ENCODE assay signal across 13 cellular contexts in genomic region chr10:32995751-32996150, GRCh38. TPM values are rescaled to one million over a fixed set of nuclear protein-coding genes. Genes with fewer than 3 reads are reported as not detected.
A peak's percentile ranks its signal among the peaks of the same experiment; 100 is the strongest.
DNase-seq lines count a peak whose midpoint lies in the region; ATAC-seq and TF ChIP-seq lines count a peak whose summit lies in the region.
"Had no signal": no experiment of that assay in that cellular context is flagged by ENCODE, and none has a peak within 500 bp of the region (broad histone marks: within the 10 kb centered on the region; RNA-seq: fewer than 3 reads in every experiment).

No MANE protein-coding gene starts in this region.

- TF ChIP-seq CTCF in hepatocyte (IDR thresholded peaks at IDR 0.05; ENCODE audit: poor library complexity) = no peak

- H3K36me3 ChIP-seq in hepatocyte (replicated peaks; ENCODE audit: insufficient read depth, low read depth) = no peaks in the 10 kb centered on the region
- H3K36me3 ChIP-seq: esophagus muscularis mucosa had no signal

- no peak overlapping the region for H3K4me2 ChIP-seq in hepatocyte

- H3K9me3 ChIP-seq in hepatocyte (ENCODE audit: low read depth) = no peaks in the 10 kb centered on the region
- H3K9me3 ChIP-seq: esophagus muscularis mucosa had no signal

- no peaks in the 10 kb centered on the region for H3K79me2 ChIP-seq in hepatocyte

- H3K27ac ChIP-seq in hepatocyte = peak overlapping the region; percentile 10
- H3K27ac ChIP-seq: esophagus muscularis mucosa had no signal

- WGBS in hepatocyte (ENCODE audit: low lambda C conversion rate, missing lambda C conversion rate) = 45% methylated on average over 3 of the region's 3 CpGs

- no peaks in the 10 kb centered on the region for H3K4me1 ChIP-seq in hepatocyte (ENCODE audit: insufficient read depth)
- H3K4me1 ChIP-seq: esophagus muscularis mucosa had no signal

- H2AFZ ChIP-seq in hepatocyte = no peak overlapping the region

- no peaks in the 10 kb centered on the region for H3K27me3 ChIP-seq in hepatocyte
- H3K27me3 ChIP-seq: esophagus muscularis mucosa had no signal

- H3K4me3 ChIP-seq in hepatocyte = no peak overlapping the region
- H3K4me3 ChIP-seq: esophagus muscularis mucosa had no signal

- DNase-seq in hepatocyte (ENCODE audit: low spot score) (no peak), NCI-H1092 treated with DMSO at 0.1 percent for 48 hours (lab: John Stamatoyannopoulos, UW) (no peak), activated gamma-delta T cell (lab: John Stamatoyannopoulos, UW) (no peak), DMS79 treated with DMSO at 0.1 percent for 48 hours (lab: John Stamatoyannopoulos, UW) (no peak)
- DNase-seq in activated naive CD4-positive, alpha-beta T cell treated with anti-CD3 and anti-CD28 coated beads, Interleukin-2, amount 50 U/mL, for 72 hours (ENCODE audit: low spot score in 2 of 2) = no peak
- DNase-seq: activated CD4-positive, alpha-beta T cell treated with anti-CD3 and anti-CD28 coated beads, Interleukin-2, amount 50 U/mL, for 1 hour; amniotic stem cell; COR-L47 had no signal

- no peaks in the 10 kb centered on the region for H3K36me3 Mint-ChIP-seq in activated naive CD4-positive, alpha-beta T cell treated with anti-CD3 and anti-CD28 coated beads, Interleukin-2, amount 50 U/mL, for 72 hours

- no peak overlapping the region for H3K27ac Mint-ChIP-seq in activated naive CD4-positive, alpha-beta T cell treated with anti-CD3 and anti-CD28 coated beads, Interleukin-2, amount 50 U/mL, for 72 hours

- no peaks in the 10 kb centered on the region for H4K20me1 ChIP-seq in hepatocyte (ENCODE audit: insufficient read depth, poor library complexity, severe bottlenecking)

- no peaks in the 10 kb centered on the region for H3K9me2 ChIP-seq in hepatocyte (replicated peaks; ENCODE audit: insufficient read depth)

- no peaks in the 10 kb centered on the region for H3K9me3 Mint-ChIP-seq in activated naive CD4-positive, alpha-beta T cell treated with anti-CD3 and anti-CD28 coated beads, Interleukin-2, amount 50 U/mL, for 72 hours

- peak; percentile 78 for ATAC-seq in GM18858 (IDR thresholded peaks at IDR 0.05; ENCODE audit: unreplicated experiment)
- peak; percentile 58 for ATAC-seq in GM21717 (IDR thresholded peaks at IDR 0.05; ENCODE audit: unreplicated experiment)
- peak; percentile 83 for ATAC-seq in HG03469 (IDR thresholded peaks at IDR 0.05; ENCODE audit: unreplicated experiment)
- ATAC-seq in activated naive CD4-positive, alpha-beta T cell treated with anti-CD3 and anti-CD28 coated beads, Interleukin-2, amount 50 U/mL, for 72 hours = no peak
- ATAC-seq: left lobe of liver had no signal

RNA-seq across cellular contexts. Expression of gene ITGB1, which starts 37.7 kb away (rescaled TPM):
- 552 and 564 TPM in 2 replicates for total RNA-seq in hepatocyte
- 291 and 292 TPM in 2 replicates for polyA plus RNA-seq in hepatocyte
- 10 to 100 TPM; 37.4 to 74.7 TPM for total RNA-seq in activated naive CD4-positive, alpha-beta T cell treated with anti-CD3 and anti-CD28 coated beads, Interleukin-2, amount 50 U/mL, for 72 hours

Comparison
In these comparisons a context has a peak if more than half of its experiments do, and no peak if none do; other contexts are left out.
1. ATAC-seq: peak in GM18858 (single experiment), GM21717 (single experiment) and HG03469 (single experiment); none in activated naive CD4-positive, alpha-beta T cell treated with anti-CD3 and anti-CD28 coated beads, Interleukin-2, amount 50 U/mL, for 72 hours (0 of 2).